8 cellular contexts compared by ENCODE assay signal in the genomic region with DNA sequence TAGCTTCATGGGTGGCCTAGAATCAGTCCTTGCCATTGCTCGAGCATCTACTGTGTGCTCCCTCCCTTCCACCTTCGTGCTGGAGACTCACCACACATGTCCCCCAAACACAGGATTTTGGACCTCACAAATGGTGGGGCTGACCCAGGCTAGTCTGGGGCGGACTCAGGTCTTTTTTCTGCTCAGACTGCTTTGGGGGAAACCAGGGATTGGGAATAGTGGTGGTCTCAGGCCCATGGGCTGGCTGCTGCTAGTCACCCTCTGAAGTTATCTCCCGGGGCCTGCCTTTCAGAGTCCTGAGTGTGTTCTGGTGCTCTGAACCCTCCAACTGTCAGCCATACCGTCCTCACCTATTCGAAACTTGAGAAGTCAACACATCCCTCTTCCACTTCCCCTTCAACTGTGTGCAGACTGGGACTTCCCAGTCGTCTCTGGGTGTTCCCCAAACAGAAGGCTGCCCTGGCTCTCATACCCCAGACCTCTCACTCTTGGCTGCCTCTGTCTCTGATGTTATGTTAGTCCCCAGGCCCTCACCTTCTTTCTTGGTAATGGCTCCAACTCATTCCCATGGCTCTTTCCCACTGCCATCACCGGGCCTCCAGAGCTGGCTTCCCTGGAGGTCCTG. TPM values are rescaled to one million over a fixed set of nuclear protein-coding genes. Genes with fewer than 3 reads are reported as not detected.
A peak's percentile ranks its signal among the peaks of the same experiment; 100 is the strongest.
DNase-seq lines count a peak whose midpoint lies in the region; ATAC-seq and TF ChIP-seq lines count a peak whose summit lies in the region.

No MANE protein-coding gene starts in this region.

- H3K36me3 ChIP-seq in HAP-1 (replicated peaks) (no peaks in the 10 kb centered on the region), H7 (replicated peaks; ENCODE audit: control insufficient read depth, insufficient read depth, low read length) (no peaks in the 10 kb centered on the region)

- H3K27ac Mint-ChIP-seq in central memory CD8-positive, alpha-beta T cell (ENCODE audit: low read depth) = peak overlapping the region; percentile 34

- no peaks in the 10 kb centered on the region for H3K27me3 ChIP-seq in HAP-1 (ENCODE audit: low read depth)
- no peaks in the 10 kb centered on the region; the same call in 1 of the 2 replicates for H3K27me3 ChIP-seq in H7 (ENCODE audit: control insufficient read depth, insufficient read depth, low read length)

- ATAC-seq in GM19468 (IDR thresholded peaks at IDR 0.05; ENCODE audit: extremely low read depth, unreplicated experiment) (peak; percentile 76), HG03354 (IDR thresholded peaks at IDR 0.05; ENCODE audit: poor library complexity, severe bottlenecking, unreplicated experiment) (peak; percentile 84)
- peak; percentile 54 for ATAC-seq in central memory CD8-positive, alpha-beta T cell (replicated peaks; ENCODE audit: extremely low read depth, poor library complexity, severe bottlenecking)

- no peak for TF ChIP-seq CTCF in GM13977 (IDR thresholded peaks at IDR 0.05; ENCODE audit: extremely low read depth, insufficient read depth, missing control alignments)

- no peaks in the 10 kb centered on the region for H3K9me3 ChIP-seq in HAP-1

- H3K4me1 Mint-ChIP-seq in central memory CD8-positive, alpha-beta T cell = peaks cover 37% of the 10 kb centered on the region

- H3K4me3 ChIP-seq in HAP-1 = no peak overlapping the region
- no peak overlapping the region for H3K4me3 ChIP-seq in H7 (ENCODE audit: insufficient read depth, low read depth, low read length)

- H3K9me3 Mint-ChIP-seq in central memory CD8-positive, alpha-beta T cell = no peaks in the 10 kb centered on the region

- H3K36me3 Mint-ChIP-seq in central memory CD8-positive, alpha-beta T cell (ENCODE audit: insufficient read depth) = peaks cover 2% of the 10 kb centered on the region

- no peaks in the 10 kb centered on the region for H3K27me3 Mint-ChIP-seq in central memory CD8-positive, alpha-beta T cell

- H3K4me1 ChIP-seq in HAP-1 = peaks cover 7% of the 10 kb centered on the region; the same call in 1 of the 2 replicates

- no peak overlapping the region for H3K4me3 Mint-ChIP-seq in central memory CD8-positive, alpha-beta T cell

- DNase-seq in GM13977 (ENCODE audit: low spot score) (peak; percentile 69), HAP-1 (ENCODE audit: low spot score in 2 of 2) (no peak), H7 (no peak), AG08396 (ENCODE audit: low spot score) (no peak)
- DNase-seq in central memory CD8-positive, alpha-beta T cell (ENCODE audit: low spot score in 2 of 2) = no peak
- DNase-seq in activated CD4-positive, alpha-beta T cell treated with anti-CD3 and anti-CD28 coated beads, Interleukin-2, amount 50 U/mL, for 4 hours = no peak

- in situ Hi-C loops in GM13977 (cut with MboI; ENCODE audit: low pct_unique_long_range_greater_than_20kb, low sequenced_read_pairs, unreplicated experiment) = no loop called here
- in situ Hi-C loops in HAP-1 (cut with MboI; ENCODE audit: low sequenced_read_pairs) = no loop called here

RNA-seq across cellular contexts. Expression of a gene that starts 46.0 kb away (rescaled TPM):
- total RNA-seq in H7 (2014; rRNA removed; shearing (Covaris generic)) = 34.4 and 35.2 TPM in 2 replicates
